ENCODE assay signal across 1 cellular context in the genomic region with DNA sequence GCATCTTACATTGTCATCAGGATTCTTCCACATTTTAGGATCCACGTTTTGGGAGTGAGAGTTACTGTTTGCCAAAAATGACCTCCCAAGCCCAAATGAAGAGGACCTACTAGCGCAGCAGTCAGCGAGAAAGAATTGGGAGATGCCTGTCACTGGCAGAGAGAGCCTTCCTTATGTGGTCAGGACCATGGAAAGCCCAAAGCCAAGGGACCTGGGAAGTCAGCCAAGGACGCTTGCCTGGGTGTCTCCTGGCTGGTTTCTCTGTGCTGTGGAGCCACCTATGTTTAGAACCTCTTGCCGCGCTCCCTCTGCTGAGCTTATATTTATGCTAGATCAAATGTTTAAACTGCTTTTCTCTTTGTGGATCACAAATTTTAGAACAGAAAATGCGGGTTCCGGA.
TF ChIP-seq lines count a peak whose summit lies in the region.

No MANE protein-coding gene starts in this region.

TF ChIP-seq in HEK293, 187 proteins besides CTCF, POLR2A, EP300 and RAD21 (continued from another document):
- TF ChIP-seq SCRT2 (tag by site-specific recombination; IDR thresholded peaks at IDR 0.05): no peak
- TF ChIP-seq ZNF530 (tag by site-specific recombination; IDR thresholded peaks at IDR 0.05; ENCODE audit: low read depth): no peak
- no peak for TF ChIP-seq ZNF514 (tag by site-specific recombination; IDR thresholded peaks at IDR 0.05)
